14 cellular contexts compared by ENCODE assay signal in the genomic region with DNA sequence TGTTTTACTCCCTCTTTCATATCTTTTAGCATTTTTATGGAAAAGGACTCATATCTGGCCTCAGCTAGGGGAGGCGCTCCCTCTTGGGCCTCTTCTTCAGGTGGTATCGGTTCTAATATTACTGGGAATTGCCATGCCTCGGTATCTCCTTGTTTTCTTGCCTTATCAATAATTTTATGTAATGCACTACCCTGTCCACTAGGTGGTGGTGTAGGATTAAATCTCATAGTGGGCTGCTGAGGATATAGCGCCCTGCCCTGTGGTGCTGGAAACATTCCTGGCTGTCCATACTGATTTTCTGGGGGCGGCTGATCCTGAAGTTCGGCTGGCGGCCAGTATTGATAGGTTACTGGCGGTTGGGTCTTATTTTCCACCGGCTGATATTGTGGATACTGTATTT. TPM values are rescaled to one million over a fixed set of nuclear protein-coding genes. Genes with fewer than 3 reads are reported as not detected.
DNase-seq lines count a peak whose midpoint lies in the region; ATAC-seq and TF ChIP-seq lines count a peak whose summit lies in the region.
"Had no signal": no experiment of that assay in that cellular context is flagged by ENCODE, and none has a peak within 500 bp of the region (broad histone marks: within the 10 kb centered on the region; RNA-seq: fewer than 3 reads in every experiment).

No MANE protein-coding gene starts in this region.

- TF ChIP-seq CTCF in CD14-positive monocyte (IDR thresholded peaks at IDR 0.05) (peak; percentile 21), HFFc6 (IDR thresholded peaks at IDR 0.05) (peak; percentile 57), WTC11 (IDR thresholded peaks at IDR 0.05) (peak; percentile 54), upper lobe of right lung (IDR thresholded peaks at IDR 0.05) (no peak)

- WGBS in mesendoderm (ENCODE audit: extremely low coverage, insufficient coverage, low lambda C conversion rate): no CpG with 5 or more reads among the region's 9 CpGs

- H3K27ac ChIP-seq in mesendoderm (ENCODE audit: low read depth, low read length): no peak overlapping the region
- H3K27ac ChIP-seq in upper lobe of right lung: no peak overlapping the region
- H3K27ac ChIP-seq: HL-60 had no signal

- no peak overlapping the region for H3K4ac ChIP-seq in mesendoderm (ENCODE audit: low read depth, low read length)

- DNase-seq in CD14-positive monocyte (ENCODE audit: low spot score) (no peak), HFFc6 (no peak), WTC11 (ENCODE audit: low spot score) (peak; percentile 13), mesendoderm (peak; percentile 21), upper lobe of right lung (no peak)
- no peak for DNase-seq in activated CD4-positive, alpha-beta T cell treated with anti-CD3 and anti-CD28 coated beads, Interleukin-2, amount 10 ng/mL, durations not matched to agents 7 days and 5 days
- DNase-seq: activated CD4-positive, alpha-beta memory T cell treated with anti-CD3 and anti-CD28 coated beads for 36 hours; CD4-positive, alpha-beta memory T cell; effector memory CD4-positive, alpha-beta T cell; naive thymus-derived CD8-positive, alpha-beta T cell had no signal

- POLR2A ChIA-PET in WTC11 (lab: Charles Lee): no interaction called here
- POLR2A ChIA-PET in activated CD4-positive, alpha-beta T cell treated with anti-CD3 and anti-CD28 coated beads, Interleukin-2, amount 10 ng/mL, durations not matched to agents 7 days and 5 days (lab: Charles Lee): no interaction called here

- H3K36me3 Mint-ChIP-seq in CD14-positive monocyte (peaks cover 39 to 62% of the 10 kb centered on the region in 2 donors), HFFc6 (ENCODE audit: low read depth) (peaks cover 75% of the 10 kb centered on the region), WTC11 (peaks cover 94% of the 10 kb centered on the region)
- H3K36me3 Mint-ChIP-seq in activated CD4-positive, alpha-beta T cell treated with anti-CD3 and anti-CD28 coated beads, Interleukin-2, amount 10 ng/mL, durations not matched to agents 7 days and 5 days (ENCODE audit: low read depth): peaks cover 73% of the 10 kb centered on the region

- H3K27me3 Mint-ChIP-seq in CD14-positive monocyte (ENCODE audit: low read depth in 3 of 3) (no peaks in the 10 kb centered on the region), HFFc6 (ENCODE audit: insufficient read depth) (peaks cover 1% of the 10 kb centered on the region), WTC11 (ENCODE audit: low read depth) (peaks cover 7% of the 10 kb centered on the region)
- H3K27me3 Mint-ChIP-seq in activated CD4-positive, alpha-beta T cell treated with anti-CD3 and anti-CD28 coated beads, Interleukin-2, amount 10 ng/mL, durations not matched to agents 7 days and 5 days: no peaks in the 10 kb centered on the region
- H3K27me3 Mint-ChIP-seq: activated CD4-positive, alpha-beta memory T cell treated with anti-CD3 and anti-CD28 coated beads for 36 hours; CD4-positive, alpha-beta memory T cell; naive thymus-derived CD8-positive, alpha-beta T cell; stimulated activated naive CD8-positive, alpha-beta T cell treated with anti-CD3 and anti-CD28 coated beads, Interleukin-15, Interleukin-2, amounts not matched to agents 100 ng/mL and 50 ng/mL, for 24 hours had no signal

- no peak; the same call in 1 of the 2 replicates for ATAC-seq in WTC11
- ATAC-seq in GM18873 (IDR thresholded peaks at IDR 0.05; ENCODE audit: low FRiP score, unreplicated experiment): no peak
- ATAC-seq in upper lobe of right lung: no peak
- no peak for ATAC-seq in GM18502 (IDR thresholded peaks at IDR 0.05; ENCODE audit: poor library complexity, unreplicated experiment)
- ATAC-seq: naive thymus-derived CD8-positive, alpha-beta T cell had no signal

- H3K9me3 Mint-ChIP-seq in CD14-positive monocyte (peaks cover 59 to 94% (median 80%) of the 10 kb centered on the region in 7 donors), HFFc6 (peaks cover 95% of the 10 kb centered on the region), WTC11 (peaks cover 79% of the 10 kb centered on the region)
- H3K9me3 Mint-ChIP-seq in activated CD4-positive, alpha-beta T cell treated with anti-CD3 and anti-CD28 coated beads, Interleukin-2, amount 10 ng/mL, durations not matched to agents 7 days and 5 days: peaks cover 58% of the 10 kb centered on the region

- H2BK5ac ChIP-seq in mesendoderm (ENCODE audit: low read length): no peak overlapping the region

- no peak overlapping the region for H3K56ac ChIP-seq in mesendoderm (ENCODE audit: low read length)

- no peak overlapping the region for H3K27ac Mint-ChIP-seq in CD14-positive monocyte
- H3K27ac Mint-ChIP-seq in HFFc6: no peak overlapping the region
- H3K27ac Mint-ChIP-seq in WTC11: no peak overlapping the region
- H3K27ac Mint-ChIP-seq in activated CD4-positive, alpha-beta T cell treated with anti-CD3 and anti-CD28 coated beads, Interleukin-2, amount 10 ng/mL, durations not matched to agents 7 days and 5 days: no peak overlapping the region
- H3K27ac Mint-ChIP-seq: activated CD4-positive, alpha-beta memory T cell treated with anti-CD3 and anti-CD28 coated beads for 36 hours; CD4-positive, alpha-beta memory T cell; naive thymus-derived CD8-positive, alpha-beta T cell; stimulated activated naive CD8-positive, alpha-beta T cell treated with anti-CD3 and anti-CD28 coated beads, Interleukin-15, Interleukin-2, amounts not matched to agents 100 ng/mL and 50 ng/mL, for 24 hours had no signal

- no peaks in the 10 kb centered on the region for H3K79me1 ChIP-seq in mesendoderm (ENCODE audit: low read length)

- no peak overlapping the region for H3K4me3 ChIP-seq in mesendoderm (ENCODE audit: low read length)
- no peak overlapping the region for H3K4me3 ChIP-seq in upper lobe of right lung

- H3K18ac ChIP-seq in mesendoderm (ENCODE audit: low read length): no peak overlapping the region

- H3K23ac ChIP-seq in mesendoderm (ENCODE audit: low read length): no peak overlapping the region

- no peak overlapping the region for H3K4me2 ChIP-seq in mesendoderm (ENCODE audit: low read length)

- H3K4me1 Mint-ChIP-seq in CD14-positive monocyte: no peaks in the 10 kb centered on the region
- no peaks in the 10 kb centered on the region for H3K4me1 Mint-ChIP-seq in HFFc6 (ENCODE audit: low read depth)
- no peaks in the 10 kb centered on the region for H3K4me1 Mint-ChIP-seq in WTC11
- H3K4me1 Mint-ChIP-seq in activated CD4-positive, alpha-beta T cell treated with anti-CD3 and anti-CD28 coated beads, Interleukin-2, amount 10 ng/mL, durations not matched to agents 7 days and 5 days: no peaks in the 10 kb centered on the region
- H3K4me1 Mint-ChIP-seq: CD4-positive, alpha-beta memory T cell had no signal

- H4K5ac ChIP-seq in mesendoderm (ENCODE audit: low read length): no peak overlapping the region

- no peaks in the 10 kb centered on the region for H3K36me3 ChIP-seq in mesendoderm (ENCODE audit: control insufficient read depth, insufficient read depth, low read length)
- H3K36me3 ChIP-seq in upper lobe of right lung: no peaks in the 10 kb centered on the region

- H3K4me1 ChIP-seq in mesendoderm (ENCODE audit: control insufficient read depth, low read depth, low read length) (no peaks in the 10 kb centered on the region), upper lobe of right lung (no peaks in the 10 kb centered on the region)

- H3K9me3 ChIP-seq in upper lobe of right lung: peaks cover 69% of the 10 kb centered on the region

- CTCF ChIA-PET in WTC11 (lab: Charles Lee): no interaction called here
- CTCF ChIA-PET in activated CD4-positive, alpha-beta T cell treated with anti-CD3 and anti-CD28 coated beads, Interleukin-2, amount 10 ng/mL, durations not matched to agents 7 days and 5 days (lab: Charles Lee): no interaction called here

- H3K79me2 ChIP-seq in mesendoderm (ENCODE audit: control insufficient read depth, insufficient read depth, low read length): no peaks in the 10 kb centered on the region

- H3K27me3 ChIP-seq in mesendoderm (ENCODE audit: insufficient read depth, low read length, poor library complexity) (no peaks in the 10 kb centered on the region), upper lobe of right lung (no peaks in the 10 kb centered on the region)

- no peak overlapping the region for H4K8ac ChIP-seq in mesendoderm (ENCODE audit: low read depth, low read length)

- intact Hi-C loops in CD14-positive monocyte (cut with micrococcal nuclease): no loop called here
- intact Hi-C loops in upper lobe of right lung (cut with DNase I): no loop called here

- no peak overlapping the region for H2AK5ac ChIP-seq in mesendoderm (ENCODE audit: low read length)

- H2BK120ac ChIP-seq in mesendoderm (ENCODE audit: low read depth, low read length): no peak overlapping the region

- H3K9ac ChIP-seq in mesendoderm (ENCODE audit: low read length): no peak overlapping the region

- H3K4me3 Mint-ChIP-seq in CD14-positive monocyte: no peak overlapping the region
- no peak overlapping the region for H3K4me3 Mint-ChIP-seq in HFFc6
- H3K4me3 Mint-ChIP-seq in WTC11: no peak overlapping the region
- no peak overlapping the region for H3K4me3 Mint-ChIP-seq in activated CD4-positive, alpha-beta T cell treated with anti-CD3 and anti-CD28 coated beads, Interleukin-2, amount 10 ng/mL, durations not matched to agents 7 days and 5 days
- H3K4me3 Mint-ChIP-seq: activated CD4-positive, alpha-beta memory T cell treated with anti-CD3 and anti-CD28 coated beads for 36 hours; stimulated activated naive CD8-positive, alpha-beta T cell treated with anti-CD3 and anti-CD28 coated beads, Interleukin-15, Interleukin-2, amounts not matched to agents 100 ng/mL and 50 ng/mL, for 24 hours had no signal

- H2BK15ac ChIP-seq in mesendoderm (replicated peaks; ENCODE audit: low read depth): no peak overlapping the region

TF ChIP-seq in WTC11, 78 proteins besides CTCF, POLR2A, EP300 and RAD21 (continues in another document):
- TF ChIP-seq NR3C1 (CRISPR knock-in tag; conservative IDR thresholded peaks at IDR 0.05; ENCODE audit: low read depth): no peak

RNA-seq across cellular contexts. Expression of a gene that starts 35.8 kb away (rescaled TPM):
- 1 to 10 TPM; 1.8 to 2.5 TPM for polyA plus RNA-seq in CD14-positive monocyte
- total RNA-seq in HFFc6 (2021; fragmentation: NEBNext Ultra II Directional; extraction: Animal tissue kit (Norgen Biotek cat#: 25700)): 1 to 10 TPM; 3.6 to 6.3 (median 5.7) TPM
- 10.4 to 14.9 TPM (median 12.3 TPM) in 3 replicates for total RNA-seq in WTC11 (2021)
- 5.6 TPM for polyA plus RNA-seq in mesendoderm (2013, experiment 1 of 2)
- polyA plus RNA-seq in mesendoderm (2013, experiment 2 of 2): 5.3 TPM
- total RNA-seq in activated CD4-positive, alpha-beta T cell treated with anti-CD3 and anti-CD28 coated beads, Interleukin-2, amount 10 ng/mL, durations not matched to agents 7 days and 5 days: 10 to 100 TPM; 10.3 to 14.3 TPM
- total RNA-seq in upper lobe of right lung: 8.7 TPM

RNA-seq across cellular contexts. Expression of a gene that starts 58.5 kb away (rescaled TPM):
- 10 to 100 TPM; 23.2 to 25.5 TPM for polyA plus RNA-seq in CD14-positive monocyte
- 10 to 100 TPM in 3 of 6 experiments, 1 to 10 TPM in 3; 9.0 to 12.8 (median 10.1) TPM for total RNA-seq in HFFc6 (2021; fragmentation: NEBNext Ultra II Directional; extraction: Animal tissue kit (Norgen Biotek cat#: 25700))
- total RNA-seq in WTC11 (2021): 18.2 to 21.3 TPM (median 18.5 TPM) in 3 replicates
- 20.4 TPM for polyA plus RNA-seq in mesendoderm (2013, experiment 1 of 2)
- 17.1 TPM for polyA plus RNA-seq in mesendoderm (2013, experiment 2 of 2)
- 10 to 100 TPM in 1 of 2 experiments, 1 to 10 TPM in 1; 9.2 to 10.9 TPM for total RNA-seq in activated CD4-positive, alpha-beta T cell treated with anti-CD3 and anti-CD28 coated beads, Interleukin-2, amount 10 ng/mL, durations not matched to agents 7 days and 5 days
- 12.7 TPM for total RNA-seq in upper lobe of right lung

Comparison
In these comparisons a context has a peak if more than half of its experiments do, and no peak if none do; other contexts are left out.
1. DNase-seq: peak in WTC11 (single experiment) and mesendoderm (single experiment); none in CD14-positive monocyte (single experiment), HFFc6 (single experiment), activated CD4-positive, alpha-beta T cell treated with anti-CD3 and anti-CD28 coated beads, Interleukin-2, amount 10 ng/mL, durations not matched to agents 7 days and 5 days (single experiment) and upper lobe of right lung (single experiment).